2 cellular contexts compared by ENCODE assay signal in genomic region chr13:34419025-34419424, GRCh38.
TF ChIP-seq lines count a peak whose summit lies in the region.

No MANE protein-coding gene starts in this region.

TF ChIP-seq in IMR-90, 13 proteins besides CTCF, POLR2A, EP300 and RAD21:
- TF ChIP-seq CEBPB (IDR thresholded peaks at IDR 0.05; ENCODE audit: low read depth, low read length), result no peak
- no peak for TF ChIP-seq NFE2L2 (IDR thresholded peaks at IDR 0.05; ENCODE audit: low read depth, low read length)
- no peak for TF ChIP-seq SMC3 (IDR thresholded peaks at IDR 0.05; ENCODE audit: low read depth, low read length)
- TF ChIP-seq MAFK (IDR thresholded peaks at IDR 0.05; ENCODE audit: low read depth, low read length), result no peak

TF ChIP-seq in H1, 55 proteins besides CTCF, POLR2A, EP300 and RAD21:
- TF ChIP-seq NRF1 (IDR thresholded peaks at IDR 0.05; ENCODE audit: low read depth, low read length), result no peak
- TF ChIP-seq CEBPB (IDR thresholded peaks at IDR 0.05; ENCODE audit: low read depth, low read length), result no peak
- no peak for TF ChIP-seq GABPA (IDR thresholded peaks at IDR 0.05; ENCODE audit: borderline replicate concordance, insufficient read depth, low read length)
- no peak for TF ChIP-seq BACH1 (IDR thresholded peaks at IDR 0.05; ENCODE audit: low read length)
- no peak for TF ChIP-seq TCF12 (IDR thresholded peaks at IDR 0.05; ENCODE audit: low read depth, low read length)
